8 cellular contexts compared by ENCODE assay signal in the genomic region with DNA sequence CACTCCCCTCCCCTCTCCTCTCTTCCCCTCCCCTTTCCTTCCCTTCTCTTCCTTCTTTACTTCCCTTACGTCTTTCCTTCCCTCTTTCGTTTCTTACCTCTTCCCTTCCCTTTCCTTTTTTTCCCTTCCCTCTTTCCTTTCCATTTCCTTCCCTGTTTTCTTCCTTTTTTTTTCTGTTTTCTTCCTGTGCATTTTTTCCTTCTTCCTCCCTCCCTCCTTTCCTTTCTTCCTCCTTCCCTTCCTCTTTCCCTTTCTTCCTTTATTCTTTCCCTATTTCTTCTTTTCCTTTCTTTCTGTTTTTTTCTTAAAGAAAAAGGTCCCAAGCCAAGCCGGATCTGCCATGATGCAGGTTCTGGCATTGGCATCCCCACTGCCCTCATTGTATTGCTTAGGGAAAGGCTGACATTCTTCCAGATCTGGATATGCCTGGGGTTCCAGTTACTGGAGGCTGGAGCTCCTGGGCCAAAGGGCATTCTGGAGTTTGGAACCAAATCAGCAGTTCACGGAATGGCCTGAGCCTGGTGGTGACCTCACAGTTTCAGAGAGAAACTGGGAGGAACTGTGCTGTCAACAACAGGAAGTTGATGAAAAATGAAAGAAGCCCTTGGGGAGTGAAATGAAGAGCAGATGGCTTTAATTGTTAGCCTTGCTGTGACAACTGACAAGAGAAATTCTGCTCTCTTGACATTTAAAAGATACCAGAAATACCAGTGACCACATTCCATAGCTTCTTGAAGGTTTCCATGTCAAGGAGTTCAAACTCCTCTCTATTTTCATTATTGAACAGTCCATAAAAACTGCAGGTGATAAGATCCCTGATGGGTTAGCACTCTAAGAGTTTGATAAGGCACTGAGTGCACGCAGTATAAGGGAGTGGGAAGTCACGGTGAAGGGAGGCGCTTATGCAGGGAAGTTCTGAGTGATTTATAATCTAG.
DNase-seq lines count a peak whose midpoint lies in the region; ATAC-seq, FAIRE-seq and TF ChIP-seq lines count a peak whose summit lies in the region.

No MANE protein-coding gene starts in this region.

- CTCF ChIA-PET in K562 (lab: Yijun Ruan, JAX; ENCODE audit: low intra/inter-chr PET ratio): no interaction called here

- no peak for FAIRE-seq in K562 (lab: Jason Lieb, UNC)

- no peak for TF ChIP-seq POLR2A in K562 (conservative IDR thresholded peaks at IDR 0.05)

- DNase-seq in NCI-H748 (lab: John Stamatoyannopoulos, UW; ENCODE audit: unreplicated experiment) (peak; percentile 2), NCI-H748 treated with DMSO at 0.1 percent for 48 hours (lab: John Stamatoyannopoulos, UW) (no peak), Karpas-422 (peak; percentile 40), K562 (ENCODE audit: extremely low read depth in 1 of 4, low spot score in 3 of 4) (no peak), mesenchymal stem cell (peak; percentile 77), NCI-H524 (lab: John Stamatoyannopoulos, UW) (no peak), NCI-H345 (lab: John Stamatoyannopoulos, UW) (no peak)

- H3K18ac ChIP-seq in mesenchymal stem cell (ENCODE audit: low read depth in 1 of 2, low read length in 2 of 2): peak overlapping the region in 1 of 2 experiments; percentile 75

- no peak overlapping the region for H2BK15ac ChIP-seq in mesenchymal stem cell (ENCODE audit: low read depth, poor library complexity, severe bottlenecking)

- peak; percentile 99 for ATAC-seq in GM21737 (IDR thresholded peaks at IDR 0.05; ENCODE audit: unreplicated experiment)
- no peak for ATAC-seq in K562

- no TSS peak for BruUV-seq in K562 (replicated peaks; lab: Mats Ljungman, UMichigan)

- no peak for TF ChIP-seq CTCF in K562 (IDR thresholded peaks at IDR 0.05 in 2 of 3, conservative IDR thresholded peaks at IDR 0.05 in 1 of 3; ENCODE audit: insufficient read depth in 2 of 3, low read depth in 1 of 3, low read length in 3 of 3)

- H3K27ac ChIP-seq in Karpas-422 (ENCODE audit: low read length) (no peak overlapping the region), K562 (ENCODE audit: extremely low read depth, low read depth, low read length) (no peak overlapping the region), mesenchymal stem cell (ENCODE audit: low read length, poor library complexity, severe bottlenecking) (peak overlapping the region; percentile 71)

- H3K79me2 ChIP-seq in Karpas-422 (ENCODE audit: low read length): no peaks in the 10 kb centered on the region
- no peaks in the 10 kb centered on the region for H3K79me2 ChIP-seq in K562 (ENCODE audit: control insufficient read depth, insufficient read depth, low read length)

- peaks cover 7% of the 10 kb centered on the region for H3K4me1 ChIP-seq in Karpas-422 (ENCODE audit: low read length)
- H3K4me1 ChIP-seq in K562 (replicated peaks in 1 of 2; ENCODE audit: control insufficient read depth in 2 of 2, insufficient read depth in 2 of 2, low read length in 2 of 2): no peaks in the 10 kb centered on the region
- peaks cover 2% of the 10 kb centered on the region for H3K4me1 ChIP-seq in mesenchymal stem cell (ENCODE audit: control insufficient read depth, insufficient read depth, low read depth, low read length)

- H4K20me1 ChIP-seq in Karpas-422 (ENCODE audit: insufficient read depth, low read depth, low read length) (no peaks in the 10 kb centered on the region), K562 (replicated peaks; ENCODE audit: control insufficient read depth, insufficient read depth, low read length) (no peaks in the 10 kb centered on the region)

- H3K9me3 ChIP-seq in Karpas-422 (ENCODE audit: low read length) (no peaks in the 10 kb centered on the region), K562 (replicated peaks; ENCODE audit: control insufficient read depth, insufficient read depth, low read depth, low read length) (no peaks in the 10 kb centered on the region), mesenchymal stem cell (ENCODE audit: control insufficient read depth, low read length) (no peaks in the 10 kb centered on the region)

- H4K8ac ChIP-seq in mesenchymal stem cell (ENCODE audit: low read length): peak overlapping the region; percentile 55

- H3K79me1 ChIP-seq in mesenchymal stem cell (replicated peaks; ENCODE audit: low read length, poor library complexity, severe bottlenecking): no peaks in the 10 kb centered on the region

- H3K9ac ChIP-seq in Karpas-422 (ENCODE audit: low read length) (no peak overlapping the region), K562 (ENCODE audit: insufficient read depth in 1 of 2, low read depth in 2 of 2, low read length in 2 of 2) (no peak overlapping the region), mesenchymal stem cell (ENCODE audit: low read length) (no peak overlapping the region)

- H3K23ac ChIP-seq in mesenchymal stem cell (ENCODE audit: low read length in 2 of 2): no peak overlapping the region

- intact Hi-C loops in K562 (cut with micrococcal nuclease): no loop called here

- no peaks in the 10 kb centered on the region for H3K9me1 ChIP-seq in K562 (ENCODE audit: control insufficient read depth, insufficient read depth, low read length)

- H3K27me3 ChIP-seq in Karpas-422 (ENCODE audit: low read length): no peaks in the 10 kb centered on the region
- H3K27me3 ChIP-seq in K562 (ENCODE audit: control insufficient read depth in 2 of 2, insufficient read depth in 2 of 2, low read length in 2 of 2): no peaks in the 10 kb centered on the region
- no peaks in the 10 kb centered on the region for H3K27me3 ChIP-seq in mesenchymal stem cell (ENCODE audit: control insufficient read depth in 1 of 2, insufficient read depth in 1 of 2, low read length in 2 of 2)

- no peak overlapping the region for H2AK5ac ChIP-seq in mesenchymal stem cell (ENCODE audit: low read length, severe bottlenecking)

- in situ Hi-C loops in K562 (cut with MboI): no loop called here

- no peak for TF ChIP-seq RAD21 in K562 (CRISPR knock-in tag; conservative IDR thresholded peaks at IDR 0.05 in 1 of 2, IDR thresholded peaks at IDR 0.05 in 1 of 2)

- no peak overlapping the region for H2BK5ac ChIP-seq in mesenchymal stem cell (ENCODE audit: low read depth, low read length, poor library complexity, severe bottlenecking)

- H2BK120ac ChIP-seq in mesenchymal stem cell (ENCODE audit: low read depth, low read length): peak overlapping the region; percentile 79

- TF ChIP-seq EP300 in K562 (IDR thresholded peaks at IDR 0.05; ENCODE audit: low read length): no peak

- H3K4ac ChIP-seq in mesenchymal stem cell (ENCODE audit: low read depth in 1 of 2, low read length in 2 of 2): peak overlapping the region in 1 of 2 experiments; percentile 39

- POLR2A ChIA-PET in K562 (lab: Yijun Ruan, JAX): no interaction called here

- H3K9me2 ChIP-seq in Karpas-422 (replicated peaks; ENCODE audit: insufficient read depth, low read length): no peaks in the 10 kb centered on the region

- WGBS in K562 (ENCODE audit: insufficient coverage, low coverage, missing lambda C conversion rate): 2% methylated on average over 7 of the region's 7 CpGs
- WGBS in mesenchymal stem cell: 27% methylated on average over 7 of the region's 7 CpGs

- H3K4me2 ChIP-seq in Karpas-422 (ENCODE audit: low read depth, low read length, poor library complexity, severe bottlenecking) (peak overlapping the region; percentile 11), K562 (ENCODE audit: insufficient read depth, low read length) (no peak overlapping the region), mesenchymal stem cell (ENCODE audit: low read length, poor library complexity, severe bottlenecking) (no peak overlapping the region)

- H3K36me3 ChIP-seq in Karpas-422 (ENCODE audit: insufficient read depth, low read length): no peaks in the 10 kb centered on the region
- H3K36me3 ChIP-seq in K562 (ENCODE audit: control insufficient read depth, insufficient read depth, low read length): no peaks in the 10 kb centered on the region
- no peaks in the 10 kb centered on the region for H3K36me3 ChIP-seq in mesenchymal stem cell (ENCODE audit: control insufficient read depth in 1 of 2, insufficient read depth in 2 of 2, low read depth in 1 of 2, low read length in 2 of 2)

- H2BK12ac ChIP-seq in mesenchymal stem cell (ENCODE audit: low read length in 2 of 2): peak overlapping the region in 1 of 2 experiments; percentile 24

- no peak overlapping the region for H3K4me3 ChIP-seq in Karpas-422 (ENCODE audit: low read length)
- no peak overlapping the region for H3K4me3 ChIP-seq in K562
- H3K4me3 ChIP-seq in mesenchymal stem cell (ENCODE audit: insufficient read depth in 1 of 2, low read depth in 1 of 2, low read length in 2 of 2): no peak overlapping the region

- H2AFZ ChIP-seq in Karpas-422 (ENCODE audit: low read length) (no peak overlapping the region), K562 (ENCODE audit: low read depth, low read length) (no peak overlapping the region), mesenchymal stem cell (ENCODE audit: low read depth, low read length) (no peak overlapping the region)

- H3K14ac ChIP-seq in mesenchymal stem cell (ENCODE audit: low read length in 2 of 2): no peak overlapping the region

- H4K91ac ChIP-seq in mesenchymal stem cell (ENCODE audit: low read length): peak overlapping the region; percentile 86

TF ChIP-seq in K562, 482 proteins besides CTCF, POLR2A, EP300 and RAD21:
- TF ChIP-seq, protein P1, sequence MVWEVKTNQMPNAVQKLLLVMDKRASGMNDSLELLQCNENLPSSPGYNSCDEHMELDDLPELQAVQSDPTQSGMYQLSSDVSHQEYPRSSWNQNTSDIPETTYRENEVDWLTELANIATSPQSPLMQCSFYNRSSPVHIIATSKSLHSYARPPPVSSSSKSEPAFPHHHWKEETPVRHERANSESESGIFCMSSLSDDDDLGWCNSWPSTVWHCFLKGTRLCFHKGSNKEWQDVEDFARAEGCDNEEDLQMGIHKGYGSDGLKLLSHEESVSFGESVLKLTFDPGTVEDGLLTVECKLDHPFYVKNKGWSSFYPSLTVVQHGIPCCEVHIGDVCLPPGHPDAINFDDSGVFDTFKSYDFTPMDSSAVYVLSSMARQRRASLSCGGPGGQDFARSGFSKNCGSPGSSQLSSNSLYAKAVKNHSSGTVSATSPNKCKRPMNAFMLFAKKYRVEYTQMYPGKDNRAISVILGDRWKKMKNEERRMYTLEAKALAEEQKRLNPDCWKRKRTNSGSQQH (CRISPR knock-in tag; IDR thresholded peaks at IDR 0.05): no peak
- TF ChIP-seq ZNF24 (IDR thresholded peaks at IDR 0.05): no peak
- TF ChIP-seq, protein P2, sequence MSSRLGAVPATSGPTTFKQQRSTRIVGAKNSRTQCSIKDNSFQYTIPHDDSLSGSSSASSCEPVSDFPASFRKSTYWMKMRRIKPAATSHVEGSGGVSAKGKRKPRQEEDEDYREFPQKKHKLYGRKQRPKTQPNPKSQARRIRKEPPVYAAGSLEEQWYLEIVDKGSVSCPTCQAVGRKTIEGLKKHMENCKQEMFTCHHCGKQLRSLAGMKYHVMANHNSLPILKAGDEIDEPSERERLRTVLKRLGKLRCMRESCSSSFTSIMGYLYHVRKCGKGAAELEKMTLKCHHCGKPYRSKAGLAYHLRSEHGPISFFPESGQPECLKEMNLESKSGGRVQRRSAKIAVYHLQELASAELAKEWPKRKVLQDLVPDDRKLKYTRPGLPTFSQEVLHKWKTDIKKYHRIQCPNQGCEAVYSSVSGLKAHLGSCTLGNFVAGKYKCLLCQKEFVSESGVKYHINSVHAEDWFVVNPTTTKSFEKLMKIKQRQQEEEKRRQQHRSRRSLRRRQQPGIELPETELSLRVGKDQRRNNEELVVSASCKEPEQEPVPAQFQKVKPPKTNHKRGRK (tag; IDR thresholded peaks at IDR 0.05): peak; percentile 73
- TF ChIP-seq ARNT (IDR thresholded peaks at IDR 0.05): no peak

Comparison
In these comparisons a context has a peak if more than half of its experiments do, and no peak if none do; other contexts are left out.
1. DNase-seq: peak in NCI-H748 (single experiment), Karpas-422 (single experiment) and mesenchymal stem cell (single experiment); none in NCI-H748 treated with DMSO at 0.1 percent for 48 hours (single experiment), K562 (0 of 4), NCI-H524 (0 of 2) and NCI-H345 (single experiment).